Comparison of ENCODE assay signal across 10 cellular contexts in the genomic region with DNA sequence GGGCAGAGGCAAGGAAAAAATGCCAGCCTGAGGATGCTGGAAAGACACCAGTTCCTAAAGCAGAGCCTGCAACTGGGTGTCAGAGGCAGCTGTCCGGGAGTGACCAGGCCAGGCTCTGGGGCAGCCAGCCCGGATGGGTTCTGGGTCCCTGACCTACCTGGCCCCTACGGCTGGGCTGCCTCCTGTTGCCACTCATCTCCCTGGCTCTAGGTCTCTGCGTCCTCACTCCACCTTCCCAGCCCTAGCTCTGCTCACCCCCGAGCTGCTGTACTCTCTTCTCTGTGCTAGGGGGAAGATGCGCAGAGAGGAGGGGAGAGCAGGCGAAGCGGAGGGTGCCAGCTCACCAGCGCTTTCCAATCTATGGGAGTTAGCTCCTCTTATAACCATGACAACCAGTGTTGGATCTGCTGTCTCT. TPM values are rescaled to one million over a fixed set of nuclear protein-coding genes. Genes with fewer than 3 reads are reported as not detected.
DNase-seq lines count a peak whose midpoint lies in the region; ATAC-seq and TF ChIP-seq lines count a peak whose summit lies in the region.
"Had no signal": no experiment of that assay in that cellular context is flagged by ENCODE, and none has a peak within 500 bp of the region (broad histone marks: within the 10 kb centered on the region; RNA-seq: fewer than 3 reads in every experiment).

No MANE protein-coding gene starts in this region.

- peak overlapping the region; percentile 78 to 97 (median 93) for H3K27ac Mint-ChIP-seq in CD8-positive, alpha-beta memory T cell
- peak overlapping the region; percentile 93 for H3K27ac Mint-ChIP-seq in T-helper 17 cell

- no peaks in the 10 kb centered on the region for H3K9me3 Mint-ChIP-seq in CD8-positive, alpha-beta memory T cell

- H3K36me3 ChIP-seq in CD8-positive, alpha-beta memory T cell (ENCODE audit: insufficient read depth, low read length), result peaks cover 31% of the 10 kb centered on the region
- peaks cover 0 to 35% of the 10 kb centered on the region in 2 donors for H3K36me3 ChIP-seq in esophagus (ENCODE audit: control insufficient read depth in 2 of 2, insufficient read depth in 2 of 2, low read length in 1 of 2)
- H3K36me3 ChIP-seq in sigmoid colon, result peaks cover 19 to 34% (median 25%) of the 10 kb centered on the region in 4 donors

- H3K27ac ChIP-seq in CD8-positive, alpha-beta memory T cell (ENCODE audit: low read depth, low read length), result peak overlapping the region; percentile 13
- H3K27ac ChIP-seq in esophagus (ENCODE audit: low read depth in 2 of 2, low read length in 1 of 2) (peak overlapping the region; percentile 27 to 28), sigmoid colon (peak overlapping the region; percentile 41 to 72 (median 60))

- no peaks in the 10 kb centered on the region for H3K27me3 ChIP-seq in CD8-positive, alpha-beta memory T cell (ENCODE audit: insufficient read depth, low read length, poor library complexity, severe bottlenecking)
- H3K27me3 ChIP-seq in esophagus (ENCODE audit: control insufficient read depth in 1 of 2, insufficient read depth in 2 of 2, low read length in 2 of 2) (no peaks in the 10 kb centered on the region), sigmoid colon (no peaks in the 10 kb centered on the region)

- ATAC-seq in T-helper 17 cell (no peak), GM18517 (IDR thresholded peaks at IDR 0.05; ENCODE audit: unreplicated experiment) (no peak)

- peaks cover 84% of the 10 kb centered on the region for H3K4me1 ChIP-seq in CD8-positive, alpha-beta memory T cell (ENCODE audit: insufficient read depth, low read length)
- peaks cover 3 to 36% of the 10 kb centered on the region in 2 donors for H3K4me1 ChIP-seq in esophagus (ENCODE audit: control insufficient read depth in 2 of 2, insufficient read depth in 2 of 2, low read length in 1 of 2)
- peaks cover 0 to 78% (median 67%) of the 10 kb centered on the region in 4 donors for H3K4me1 ChIP-seq in sigmoid colon

- H3K36me3 Mint-ChIP-seq in CD8-positive, alpha-beta memory T cell, result peaks cover 0 to 84% (median 7%) of the 10 kb centered on the region in 3 donors
- peaks cover 8% of the 10 kb centered on the region for H3K36me3 Mint-ChIP-seq in T-helper 17 cell (ENCODE audit: low read depth)

- peak overlapping the region in 6 of 7 donors; percentile 26 to 60 (median 44) for H3K4me3 Mint-ChIP-seq in CD8-positive, alpha-beta memory T cell
- H3K4me3 Mint-ChIP-seq in T-helper 17 cell, result peak overlapping the region; percentile 83

- H3K27me3 Mint-ChIP-seq in CD8-positive, alpha-beta memory T cell, result no peaks in the 10 kb centered on the region
- no peaks in the 10 kb centered on the region for H3K27me3 Mint-ChIP-seq in T-helper 17 cell

- no peak for TF ChIP-seq POLR2A in sigmoid colon (IDR thresholded peaks at IDR 0.05)

- CTCF ChIA-PET in CD8-positive, alpha-beta memory T cell (lab: Charles Lee), result interaction anchor here (3.9 kb wide), 1 partner anchor 8 kb away, joined by 34 read pairs; a partner anchor contains a TSS

- intact Hi-C loops in sigmoid colon (cut with DNase I), result no loop called here

- no peaks in the 10 kb centered on the region for H3K9me3 ChIP-seq in CD8-positive, alpha-beta memory T cell (ENCODE audit: low read length)
- H3K9me3 ChIP-seq in T-helper 17 cell (ENCODE audit: control insufficient read depth, low read length, poor library complexity, severe bottlenecking) (no peaks in the 10 kb centered on the region), esophagus (ENCODE audit: control insufficient read depth in 2 of 2, insufficient read depth in 1 of 2, low read depth in 1 of 2, low read length in 1 of 2) (no peaks in the 10 kb centered on the region), sigmoid colon (no peaks in the 10 kb centered on the region)

- no peak for TF ChIP-seq EP300 in sigmoid colon (IDR thresholded peaks at IDR 0.05)

- POLR2A ChIA-PET in CD8-positive, alpha-beta memory T cell (lab: Charles Lee), result interaction anchor here (0.7 kb wide), 1 partner anchor 9 kb away, joined by 4 read pairs; a partner anchor contains a TSS

- H3K4me3 ChIP-seq in CD8-positive, alpha-beta memory T cell (ENCODE audit: low read length), result no peak overlapping the region
- H3K4me3 ChIP-seq in esophagus (ENCODE audit: low read depth in 1 of 2, low read length in 2 of 2), result no peak overlapping the region
- no peak overlapping the region for H3K4me3 ChIP-seq in sigmoid colon

- WGBS in esophagus, 2 donors, result 80 to 82% methylated on average over 8 to 9 of the region's 9 CpGs
- WGBS in sigmoid colon, 2 donors, result 84 to 88% methylated on average over 9 of the region's 9 CpGs

- DNase-seq in CD8-positive, alpha-beta memory T cell, result no peak
- DNase-seq in T-helper 17 cell (no peak), sigmoid colon (no peak), NCI-H82 (lab: John Stamatoyannopoulos, UW) (no peak), NCI-H1048 (lab: John Stamatoyannopoulos, UW) (no peak), RKO (ENCODE audit: low spot score) (no peak)
- DNase-seq: NCI-H1436 treated with DMSO at 0.1 percent for 48 hours; stimulated activated CD4-positive, alpha-beta T cell treated with anti-CD3 and anti-CD28 coated beads, Interleukin-4, amount 100 ng/mL, for 24 hours had no signal

- no peak for TF ChIP-seq CTCF in sigmoid colon (IDR thresholded peaks at IDR 0.05)

- peaks cover 80 to 86% (median 84%) of the 10 kb centered on the region in 3 donors for H3K4me1 Mint-ChIP-seq in CD8-positive, alpha-beta memory T cell
- H3K4me1 Mint-ChIP-seq in T-helper 17 cell, result peaks cover 73% of the 10 kb centered on the region

RNA-seq across cellular contexts. Expression of a gene that starts 9.0 kb away (rescaled TPM):
- 100 to 1,000 TPM; 168 to 176 TPM for total RNA-seq in CD8-positive, alpha-beta memory T cell
- polyA plus RNA-seq in CD8-positive, alpha-beta memory T cell, result 18.8 TPM
- total RNA-seq in T-helper 17 cell (100 to 1,000 TPM in 1 of 2 donors, 10 to 100 TPM in 1; 86.1 to 123 TPM), sigmoid colon (10 to 100 TPM; 31.6 to 83.9 (median 48.1) TPM)
- polyA plus RNA-seq in esophagus (10 to 100 TPM; 15.9 to 26.6 TPM), sigmoid colon (10 to 100 TPM; 25.8 to 76.7 (median 26.8) TPM)

RNA-seq across cellular contexts. Expression of a gene that starts 27.9 kb away (rescaled TPM):
- total RNA-seq in CD8-positive, alpha-beta memory T cell, result not detected
- polyA plus RNA-seq in CD8-positive, alpha-beta memory T cell, result 0.29 TPM
- not detected for total RNA-seq in T-helper 17 cell
- polyA plus RNA-seq in esophagus, result under 1 TPM; 0.04 to 0.08 TPM
- total RNA-seq in sigmoid colon, result not detected
- 1 to 10 TPM in 2 of 3 donors, not detected in 1; 1.8 to 2.7 TPM for polyA plus RNA-seq in sigmoid colon

RNA-seq across cellular contexts. Expression of a gene that starts 35.2 kb away (rescaled TPM):
- 10 to 100 TPM; 58.8 to 61.2 TPM for total RNA-seq in CD8-positive, alpha-beta memory T cell
- 8.2 TPM for polyA plus RNA-seq in CD8-positive, alpha-beta memory T cell
- total RNA-seq in T-helper 17 cell (10 to 100 TPM; 59.9 to 63.1 TPM), sigmoid colon (10 to 100 TPM; 33.5 to 67.6 (median 38.9) TPM)
- polyA plus RNA-seq in esophagus (10 to 100 TPM; 11.9 to 29.6 TPM), sigmoid colon (10 to 100 TPM in 2 of 3 donors, 1 to 10 TPM in 1; 6.6 to 25.2 (median 10.2) TPM)

RNA-seq across cellular contexts. Expression of a gene that starts 51.4 kb away (rescaled TPM):
- 100 to 1,000 TPM; 187 to 190 TPM for total RNA-seq in CD8-positive, alpha-beta memory T cell
- 380 TPM for polyA plus RNA-seq in CD8-positive, alpha-beta memory T cell
- total RNA-seq in T-helper 17 cell (100 to 1,000 TPM; 217 to 234 TPM), sigmoid colon (100 to 1,000 TPM; 115 to 338 (median 233) TPM)
- polyA plus RNA-seq in esophagus (100 to 1,000 TPM in 1 of 2 donors, 10 to 100 TPM in 1; 67.0 to 145 TPM), sigmoid colon (100 to 1,000 TPM; 157 to 274 (median 231) TPM)

RNA-seq across cellular contexts. Expression of a gene that starts 58.2 kb away (rescaled TPM):
- 10 to 100 TPM; 13.7 to 16.9 TPM for total RNA-seq in CD8-positive, alpha-beta memory T cell
- 17.7 TPM for polyA plus RNA-seq in CD8-positive, alpha-beta memory T cell
- total RNA-seq in T-helper 17 cell (10 to 100 TPM; 47.8 to 64.6 TPM), sigmoid colon (10 to 100 TPM; 16.6 to 23.2 (median 20.7) TPM)
- polyA plus RNA-seq in esophagus (10 to 100 TPM; 23.4 to 29.7 TPM), sigmoid colon (10 to 100 TPM; 13.1 to 15.0 (median 13.8) TPM)
